ENCODE assay signal across 22 cellular contexts in genomic region chr2:38643021-38643671, GRCh38. TPM values are rescaled to one million over a fixed set of nuclear protein-coding genes. Genes with fewer than 3 reads are reported as not detected.
DNase-seq lines count a peak whose midpoint lies in the region; ATAC-seq, FAIRE-seq and TF ChIP-seq lines count a peak whose summit lies in the region.
"Had no signal": no experiment of that assay in that cellular context is flagged by ENCODE, and none has a peak within 500 bp of the region (broad histone marks: within the 10 kb centered on the region; RNA-seq: fewer than 3 reads in every experiment).

No MANE protein-coding gene starts in this region.

- H3K9me3 Mint-ChIP-seq in activated CD8-positive, alpha-beta memory T cell treated with anti-CD3 and anti-CD28 coated beads, Interleukin-2, amount 10 ng/mL, durations not matched to agents 7 days and 5 days (ENCODE audit: low read depth), result peaks cover 4% of the 10 kb centered on the region
- peaks cover 3% of the 10 kb centered on the region for H3K9me3 Mint-ChIP-seq in activated naive CD8-positive, alpha-beta T cell treated with anti-CD3 and anti-CD28 coated beads for 36 hours
- H3K9me3 Mint-ChIP-seq: activated naive CD4-positive, alpha-beta T cell treated with anti-CD3 and anti-CD28 coated beads, Interleukin-2, amount 50 U/mL, for 24 hours had no signal

- peaks cover 45% of the 10 kb centered on the region for H3K4me1 Mint-ChIP-seq in activated CD8-positive, alpha-beta memory T cell treated with anti-CD3 and anti-CD28 coated beads, Interleukin-2, amount 10 ng/mL, durations not matched to agents 7 days and 5 days
- peaks cover 29% of the 10 kb centered on the region for H3K4me1 Mint-ChIP-seq in activated naive CD8-positive, alpha-beta T cell treated with anti-CD3 and anti-CD28 coated beads for 36 hours
- H3K4me1 Mint-ChIP-seq: nephron had no signal

- H3K36me3 Mint-ChIP-seq in activated CD8-positive, alpha-beta memory T cell treated with anti-CD3 and anti-CD28 coated beads, Interleukin-2, amount 10 ng/mL, durations not matched to agents 7 days and 5 days, result peaks cover 21% of the 10 kb centered on the region
- H3K36me3 Mint-ChIP-seq in activated naive CD8-positive, alpha-beta T cell treated with anti-CD3 and anti-CD28 coated beads for 36 hours, result peaks cover 3% of the 10 kb centered on the region
- H3K36me3 Mint-ChIP-seq: activated naive CD4-positive, alpha-beta T cell treated with anti-CD3 and anti-CD28 coated beads, Interleukin-2, amount 50 U/mL, for 24 hours had no signal

- no peaks in the 10 kb centered on the region for H3K9me3 ChIP-seq in small intestine (ENCODE audit: control insufficient read depth, low read depth)
- H3K9me3 ChIP-seq: body of pancreas, colonic mucosa, prostate gland had no signal

- peak overlapping the region; percentile 93 for H3K27ac Mint-ChIP-seq in activated CD8-positive, alpha-beta memory T cell treated with anti-CD3 and anti-CD28 coated beads, Interleukin-2, amount 10 ng/mL, durations not matched to agents 7 days and 5 days
- H3K27ac Mint-ChIP-seq in activated naive CD8-positive, alpha-beta T cell treated with anti-CD3 and anti-CD28 coated beads for 36 hours, result peak overlapping the region; percentile 66
- H3K27ac Mint-ChIP-seq: nephron had no signal

- H3K36me3 ChIP-seq in small intestine (ENCODE audit: control insufficient read depth in 2 of 2, insufficient read depth in 2 of 2, low read length in 2 of 2), result no peaks in the 10 kb centered on the region
- H3K36me3 ChIP-seq: colonic mucosa, prostate gland had no signal

- H3K4me3 ChIP-seq in HL-60 (replicated peaks; ENCODE audit: insufficient read depth, low read length), result no peak overlapping the region
- H3K4me3 ChIP-seq in small intestine (ENCODE audit: low read depth in 1 of 2, low read length in 2 of 2), result no peak overlapping the region
- H3K4me3 ChIP-seq: BLaER1, body of pancreas, colonic mucosa, prostate gland had no signal

- peak overlapping the region; percentile 87 for H3K27ac ChIP-seq in HL-60 (replicated peaks)
- peak overlapping the region; percentile 48 to 85 for H3K27ac ChIP-seq in small intestine (ENCODE audit: low read depth in 1 of 2, low read length in 1 of 2)
- H3K27ac ChIP-seq: BLaER1, body of pancreas, prostate gland, RWPE1 had no signal

- H3K27me3 ChIP-seq in HL-60 (ENCODE audit: insufficient read depth, poor library complexity, severe bottlenecking), result no peaks in the 10 kb centered on the region
- H3K27me3 ChIP-seq in small intestine (ENCODE audit: control insufficient read depth in 2 of 2, insufficient read depth in 2 of 2, low read length in 2 of 2), result no peaks in the 10 kb centered on the region
- H3K27me3 ChIP-seq: BLaER1, body of pancreas, colonic mucosa had no signal

- H3K27me3 Mint-ChIP-seq in activated CD8-positive, alpha-beta memory T cell treated with anti-CD3 and anti-CD28 coated beads, Interleukin-2, amount 10 ng/mL, durations not matched to agents 7 days and 5 days, result no peaks in the 10 kb centered on the region
- peaks cover 3% of the 10 kb centered on the region for H3K27me3 Mint-ChIP-seq in activated naive CD8-positive, alpha-beta T cell treated with anti-CD3 and anti-CD28 coated beads for 36 hours
- H3K27me3 Mint-ChIP-seq: activated naive CD4-positive, alpha-beta T cell treated with anti-CD3 and anti-CD28 coated beads, Interleukin-2, amount 50 U/mL, for 24 hours had no signal

- H3K4me3 Mint-ChIP-seq in activated CD8-positive, alpha-beta memory T cell treated with anti-CD3 and anti-CD28 coated beads, Interleukin-2, amount 10 ng/mL, durations not matched to agents 7 days and 5 days, result no peak overlapping the region
- H3K4me3 Mint-ChIP-seq in activated naive CD8-positive, alpha-beta T cell treated with anti-CD3 and anti-CD28 coated beads for 36 hours, result no peak overlapping the region
- H3K4me3 Mint-ChIP-seq: nephron had no signal

- peak; percentile 13 for ATAC-seq in activated CD8-positive, alpha-beta memory T cell treated with anti-CD3 and anti-CD28 coated beads, Interleukin-2, amount 10 ng/mL, durations not matched to agents 7 days and 5 days
- no peak for ATAC-seq in GM21786 (IDR thresholded peaks at IDR 0.05; ENCODE audit: unreplicated experiment)
- no peak for ATAC-seq in HG03025 (IDR thresholded peaks at IDR 0.05; ENCODE audit: low FRiP score, unreplicated experiment)
- ATAC-seq: body of pancreas, left lobe of liver, SK-N-SH treated with all-trans-retinoic acid at 6 μM for 48 hours had no signal

- no peak for TF ChIP-seq CTCF in HL-60 (IDR thresholded peaks at IDR 0.05; ENCODE audit: insufficient read depth, low read length)

- no peaks in the 10 kb centered on the region for H3K4me1 ChIP-seq in small intestine (ENCODE audit: control insufficient read depth in 2 of 2, insufficient read depth in 1 of 2, low read depth in 1 of 2, low read length in 1 of 2)
- H3K4me1 ChIP-seq: body of pancreas, colonic mucosa, prostate gland had no signal

- no peak for DNase-seq in activated CD8-positive, alpha-beta memory T cell treated with anti-CD3 and anti-CD28 coated beads, Interleukin-2, amount 10 ng/mL, durations not matched to agents 7 days and 5 days
- no peak for DNase-seq in activated CD8-positive, alpha-beta memory T cell treated with anti-CD3 and anti-CD28 coated beads, Interleukin-2, amount 50 U/mL, for 4 hours
- DNase-seq in HL-60 (ENCODE audit: low read depth in 1 of 2, low spot score in 1 of 2) (no peak), small intestine (no peak), HuH-7.5 (ENCODE audit: low spot score) (no peak)
- DNase-seq in activated naive CD8-positive, alpha-beta T cell treated with anti-CD3 and anti-CD28 coated beads for 36 hours, result no peak
- DNase-seq: body of pancreas; colonic mucosa; HCEC 1CT; NCI-H1436 treated with DMSO at 0.1 percent for 48 hours; NCI-H524; stimulated activated CD4-positive, alpha-beta T cell treated with anti-CD3 and anti-CD28 coated beads, Interleukin-4, amount 100 ng/mL, for 24 hours had no signal

- CTCF ChIA-PET in activated CD8-positive, alpha-beta memory T cell treated with anti-CD3 and anti-CD28 coated beads, Interleukin-2, amount 10 ng/mL, durations not matched to agents 7 days and 5 days (lab: Charles Lee), result interaction anchor here (0.8 to 2.1 kb wide), 7 partner anchors 9 to 40 kb away, joined by 3 to 6 read pairs (median 5); no protein-coding TSS in a partner anchor

- no peak for FAIRE-seq in small intestine (lab: Jason Lieb, UNC)
- FAIRE-seq: endometrium had no signal

- 94 to 98% (median 96%) methylated on average over 44 to 45 of the region's 45 CpGs for WGBS in small intestine, 3 donors

RNA-seq across cellular contexts. Expression of gene GALM, which starts 22.8 kb away (rescaled TPM):
- total RNA-seq in activated CD8-positive, alpha-beta memory T cell treated with anti-CD3 and anti-CD28 coated beads, Interleukin-2, amount 10 ng/mL, durations not matched to agents 7 days and 5 days, result 10 to 100 TPM; 67.1 to 86.0 TPM
- total RNA-seq in activated naive CD8-positive, alpha-beta T cell treated with anti-CD3 and anti-CD28 coated beads for 36 hours, result 10 to 100 TPM; 42.0 to 42.2 TPM
- polyA plus RNA-seq in small intestine, result 100 to 1,000 TPM in 1 of 3 donors, 10 to 100 TPM in 2; 48.6 to 148 (median 74.6) TPM

RNA-seq across cellular contexts. Expression of gene HNRNPLL, which starts 40.4 kb away (rescaled TPM):
- total RNA-seq in activated CD8-positive, alpha-beta memory T cell treated with anti-CD3 and anti-CD28 coated beads, Interleukin-2, amount 10 ng/mL, durations not matched to agents 7 days and 5 days, result 100 to 1,000 TPM in 1 of 2 experiments, 10 to 100 TPM in 1; 88.8 to 106 TPM
- total RNA-seq in activated naive CD8-positive, alpha-beta T cell treated with anti-CD3 and anti-CD28 coated beads for 36 hours, result 10 to 100 TPM; 50.6 to 52.2 TPM
- polyA plus RNA-seq in small intestine, result 10 to 100 TPM; 17.3 to 19.9 (median 19.4) TPM
